ENCODE assay signal across 35 cellular contexts in the genomic region with DNA sequence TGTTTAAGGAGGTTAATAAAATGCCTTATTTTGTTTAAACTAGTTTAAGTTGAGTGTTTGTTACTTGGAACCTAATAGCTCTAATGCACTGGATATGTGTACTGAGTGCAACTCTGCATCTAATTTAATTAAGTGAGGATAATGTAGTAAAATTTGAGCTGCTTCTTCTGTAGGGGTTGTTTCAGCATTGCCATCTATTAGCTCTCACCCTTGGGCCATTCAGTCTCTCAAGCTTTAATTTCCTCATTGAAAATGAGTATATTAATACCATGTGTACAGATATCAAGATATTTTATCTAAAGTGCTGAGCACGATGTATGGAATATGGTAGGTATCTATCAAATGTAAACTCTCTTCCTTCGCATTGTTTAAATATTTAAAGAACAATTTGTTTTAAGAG.
"Had no signal": no experiment of that assay in that cellular context is flagged by ENCODE, and none has a peak within 500 bp of the region (broad histone marks: within the 10 kb centered on the region; RNA-seq: fewer than 3 reads in every experiment).

No MANE protein-coding gene starts in this region.

- H3K4me2 ChIP-seq: KMS-11 had no signal

- H3K9ac ChIP-seq: KMS-11 had no signal

- H3K4me3 ChIP-seq: MG63 had no signal

- H3K36me3 ChIP-seq: MG63 had no signal

- H3K27ac ChIP-seq: KMS-11 had no signal

- H3K9me3 ChIP-seq: MG63 had no signal

- H3K27me3 ChIP-seq: MG63 had no signal

- DNase-seq: Karpas-422, Kasumi-1, KG1, MG63, MM.1S, MV-4-11, NCI-H1048, NCI-H1092, NCI-H1092 treated with DMSO at 0.1 percent for 48 hours, NCI-H1105, NCI-H1105 treated with DMSO at 0.1 percent for 48 hours, NCI-H1417, NCI-H1417 treated with DMSO at 0.1 percent for 48 hours, NCI-H1436, NCI-H1436 treated with DMSO at 0.1 percent for 48 hours, NCI-H146, NCI-H1694, NCI-H1694 treated with DMSO at 0.1 percent for 48 hours, NCI-H187, NCI-H187 treated with DMSO at 0.1 percent for 48 hours, NCI-H1930, NCI-H2029, NCI-H2029 treated with DMSO at 0.1 percent for 48 hours, NCI-H2081, NCI-H2081 treated with DMSO at 0.1 percent for 48 hours, NCI-H2107, NCI-H2171, NCI-H2171 treated with DMSO at 0.1 percent for 48 hours, NCI-H2227 treated with DMSO at 0.1 percent for 48 hours, NCI-H226, NCI-H345, NCI-H446, NCI-H446 treated with DMSO at 0.1 percent for 48 hours, NCI-H510A had no signal
